Comparison of ENCODE assay signal across 20 cellular contexts in genomic region chr3:31813197-31813596, GRCh38.
A peak's percentile ranks its signal among the peaks of the same experiment; 100 is the strongest.
DNase-seq lines count a peak whose midpoint lies in the region; ATAC-seq, FAIRE-seq and TF ChIP-seq lines count a peak whose summit lies in the region.
"Had no signal": no experiment of that assay in that cellular context is flagged by ENCODE, and none has a peak within 500 bp of the region (broad histone marks: within the 10 kb centered on the region; RNA-seq: fewer than 3 reads in every experiment).

No MANE protein-coding gene starts in this region.

- TF ChIP-seq CTCF in bronchial epithelial cell (IDR thresholded peaks at IDR 0.05; ENCODE audit: insufficient read depth, low read length, severe bottlenecking), result no peak
- TF ChIP-seq CTCF in keratinocyte (optimal IDR thresholded peaks at IDR 0.05 in 1 of 3, IDR thresholded peaks at IDR 0.05 in 1 of 3, conservative IDR thresholded peaks at IDR 0.05 in 1 of 3; ENCODE audit: extremely low read depth in 1 of 3, insufficient read depth in 2 of 3, low read length in 3 of 3), result no peak

- no peak overlapping the region for H2AFZ ChIP-seq in keratinocyte (ENCODE audit: control insufficient read depth, low read length)

- dilution Hi-C loops in keratinocyte (cut with MboI; ENCODE audit: extremely low pct_ligation_motif_present, low sequenced_read_pairs), result no loop called here

- H4K20me1 ChIP-seq in keratinocyte (ENCODE audit: control insufficient read depth, extremely low read depth, insufficient read depth, low read length), result no peaks in the 10 kb centered on the region

- H3K4me2 ChIP-seq in keratinocyte (ENCODE audit: control insufficient read depth, extremely low read depth, insufficient read depth, low read depth, low read length), result no peak overlapping the region
- H3K4me2 ChIP-seq: KMS-11 had no signal

- no peak for FAIRE-seq in bronchial epithelial cell (lab: Jason Lieb, UNC)
- peak; percentile 9 for FAIRE-seq in keratinocyte (lab: Jason Lieb, UNC)
- FAIRE-seq: H54 had no signal

- H3K9ac ChIP-seq in keratinocyte (ENCODE audit: control insufficient read depth, extremely low read depth, insufficient read depth, low read length), result no peak overlapping the region
- H3K9ac ChIP-seq: KMS-11 had no signal

- peaks cover 1% of the 10 kb centered on the region for H3K36me3 ChIP-seq in bronchial epithelial cell (ENCODE audit: control insufficient read depth, insufficient read depth, low read length)
- peaks cover 9 to 20% of the 10 kb centered on the region in 2 experiments for H3K36me3 ChIP-seq in keratinocyte (ENCODE audit: control insufficient read depth in 2 of 2, extremely low read depth in 1 of 2, insufficient read depth in 2 of 2, low read length in 2 of 2)
- no peaks in the 10 kb centered on the region for H3K36me3 ChIP-seq in effector memory CD4-positive, alpha-beta T cell (ENCODE audit: control insufficient read depth, insufficient read depth, low read length)

- H3K27ac ChIP-seq in keratinocyte (ENCODE audit: control insufficient read depth, insufficient read depth, low read length), result peak overlapping the region; percentile 2
- no peak overlapping the region for H3K27ac ChIP-seq in effector memory CD4-positive, alpha-beta T cell (ENCODE audit: insufficient read depth, low read length, poor library complexity, severe bottlenecking)
- H3K27ac ChIP-seq: KMS-11, SK-N-MC had no signal

- peak; percentile 45 for DNase-seq in LHCN-M2 (ENCODE audit: low read depth)
- peak; percentile 45 for DNase-seq in bronchial epithelial cell (ENCODE audit: low read depth)
- no peak for DNase-seq in keratinocyte (ENCODE audit: low read depth, low spot score)
- no peak for DNase-seq in activated CD4-positive, alpha-beta T cell treated with anti-CD3 and anti-CD28 coated beads for 48 hours
- no peak for DNase-seq in cortex of kidney (lab: John Stamatoyannopoulos, UW)
- DNase-seq in effector memory CD4-positive, alpha-beta T cell, result no peak
- DNase-seq: CD4-positive, CD25-positive, alpha-beta regulatory T cell; EL; GF-D8; NCI-H1694; NCI-H2081 treated with DMSO at 0.1 percent for 48 hours; NCI-H2171 treated with DMSO at 0.1 percent for 48 hours; NCI-H446; NCI-H526; OCI-M1; SHP77 treated with DMSO at 0.1 percent for 48 hours had no signal

- no peaks in the 10 kb centered on the region for H3K9me3 ChIP-seq in keratinocyte (ENCODE audit: control insufficient read depth, low read depth, low read length)
- no peaks in the 10 kb centered on the region for H3K9me3 ChIP-seq in effector memory CD4-positive, alpha-beta T cell (ENCODE audit: control insufficient read depth, low read length)

- peaks cover 18% of the 10 kb centered on the region for H3K4me1 ChIP-seq in keratinocyte (ENCODE audit: control insufficient read depth, extremely low read depth, insufficient read depth, low read length)
- H3K4me1 ChIP-seq in effector memory CD4-positive, alpha-beta T cell (ENCODE audit: control insufficient read depth, insufficient read depth, low read length, poor library complexity, severe bottlenecking), result no peaks in the 10 kb centered on the region

- no peak for ATAC-seq in HG03520 (IDR thresholded peaks at IDR 0.05; ENCODE audit: unreplicated experiment)

- H3K4me3 ChIP-seq in bronchial epithelial cell (ENCODE audit: low read depth, low read length), result no peak overlapping the region
- H3K4me3 ChIP-seq in keratinocyte (ENCODE audit: control insufficient read depth in 2 of 3, extremely low read depth in 1 of 3, insufficient read depth in 2 of 3, low read depth in 1 of 3, low read length in 3 of 3), result no peak overlapping the region
- H3K4me3 ChIP-seq in effector memory CD4-positive, alpha-beta T cell (ENCODE audit: insufficient read depth, low read depth, low read length, poor library complexity, severe bottlenecking), result no peak overlapping the region
- H3K4me3 ChIP-seq: SK-N-MC had no signal

- peaks cover 62% of the 10 kb centered on the region for H3K79me2 ChIP-seq in keratinocyte (ENCODE audit: control insufficient read depth, insufficient read depth, low read length)

- no peaks in the 10 kb centered on the region for H3K27me3 ChIP-seq in bronchial epithelial cell (ENCODE audit: control insufficient read depth, insufficient read depth, low read length)
- H3K27me3 ChIP-seq in keratinocyte (ENCODE audit: control insufficient read depth, extremely low read depth, insufficient read depth, low read length), result no peaks in the 10 kb centered on the region
- no peaks in the 10 kb centered on the region for H3K27me3 ChIP-seq in effector memory CD4-positive, alpha-beta T cell (replicated peaks; ENCODE audit: control insufficient read depth, insufficient read depth, low read length, poor library complexity, severe bottlenecking)

- H3K9me1 ChIP-seq in keratinocyte (ENCODE audit: control insufficient read depth, extremely low read depth, insufficient read depth, low read length), result peaks cover 2% of the 10 kb centered on the region

Comparison
In these comparisons a context has a peak if more than half of its experiments do, and no peak if none do; other contexts are left out.
1. DNase-seq: peak in LHCN-M2 (single experiment) and bronchial epithelial cell (single experiment); none in keratinocyte (single experiment), activated CD4-positive, alpha-beta T cell treated with anti-CD3 and anti-CD28 coated beads for 48 hours (single experiment), cortex of kidney (single experiment) and effector memory CD4-positive, alpha-beta T cell (0 of 3).